Comparison of ENCODE assay signal across 19 cellular contexts in the genomic region with DNA sequence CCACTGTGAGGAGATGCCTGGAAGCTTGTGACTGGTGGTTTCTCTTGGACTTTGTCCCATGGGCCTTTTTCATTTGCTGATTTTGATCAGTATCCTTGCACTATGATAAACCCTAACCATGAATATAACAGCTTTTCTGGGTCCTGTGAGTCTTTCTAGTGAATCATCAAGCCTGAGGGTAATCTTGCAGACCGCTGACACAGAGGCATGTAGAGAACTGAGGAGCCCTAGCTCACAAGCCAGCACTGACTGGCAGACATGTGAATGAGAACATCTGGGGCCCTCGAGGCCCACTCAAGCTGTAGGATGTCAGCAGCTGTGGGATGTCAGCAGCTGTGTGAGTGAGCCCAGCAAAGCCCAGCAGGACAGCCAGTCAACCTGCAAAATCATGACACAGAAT. TPM values are rescaled to one million over a fixed set of nuclear protein-coding genes. Genes with fewer than 3 reads are reported as not detected.
DNase-seq lines count a peak whose midpoint lies in the region; ATAC-seq, FAIRE-seq and TF ChIP-seq lines count a peak whose summit lies in the region.
"Had no signal": no experiment of that assay in that cellular context is flagged by ENCODE, and none has a peak within 500 bp of the region (broad histone marks: within the 10 kb centered on the region; RNA-seq: fewer than 3 reads in every experiment).

No MANE protein-coding gene starts in this region.

- CTCF ChIA-PET in AG04449 (lab: Yijun Ruan, JAX) = interaction anchor here (1.5 to 1.6 kb wide), 2 partner anchors 63 to 242 kb away, joined by 3 to 4 read pairs; no protein-coding TSS in a partner anchor

- ATAC-seq in GM18858 (IDR thresholded peaks at IDR 0.05; ENCODE audit: unreplicated experiment) (no peak), HG03159 (IDR thresholded peaks at IDR 0.05; ENCODE audit: unreplicated experiment) (no peak)
- ATAC-seq: A549; effector memory CD8-positive, alpha-beta T cell; heart left ventricle; left cardiac atrium; mucosa of descending colon; stimulated activated naive B cell treated with anti-CD40 and anti-IgM and Interleukin-4, amounts not matched to agents 10 μg/mL and 1 μg/mL and 100 μg/mL, for 72 hours had no signal

- H3K4me3 ChIP-seq in AG04449 (ENCODE audit: low read depth, low read length) = no peak overlapping the region
- H3K4me3 ChIP-seq in HFF-Myc (replicated peaks; ENCODE audit: low read depth, low read length) = no peak overlapping the region
- H3K4me3 ChIP-seq in bronchial epithelial cell (ENCODE audit: low read depth, low read length) = no peak overlapping the region
- H3K4me3 ChIP-seq: A549, heart left ventricle, mucosa of descending colon, ovary, SJSA1 had no signal

- no peaks in the 10 kb centered on the region for H3K27me3 ChIP-seq in bronchial epithelial cell (ENCODE audit: control insufficient read depth, insufficient read depth, low read length)
- H3K27me3 ChIP-seq: ovary, SJSA1 had no signal

- DNase-seq in AG04449 (ENCODE audit: low read depth, low spot score) (peak; percentile 4), HFF-Myc (ENCODE audit: extremely low read depth, low read depth) (peak; percentile 16), bronchial epithelial cell (ENCODE audit: low read depth) (peak; percentile 74), iris pigment epithelial cell (ENCODE audit: low read depth) (peak; percentile 32), DMS 273 treated with DMSO at 0.1 percent for 48 hours (lab: John Stamatoyannopoulos, UW) (no peak), UCSD-AML1 (lab: John Stamatoyannopoulos, UW; ENCODE audit: unreplicated experiment) (no peak)
- DNase-seq: activated CD4-positive, alpha-beta T cell treated with anti-CD3 and anti-CD28 coated beads for 48 hours; effector memory CD8-positive, alpha-beta T cell; heart left ventricle; left cardiac atrium; mucosa of descending colon; ovary; small intestine; stimulated activated naive B cell treated with anti-CD40 and anti-IgM and Interleukin-4, amounts not matched to agents 10 μg/mL and 1 μg/mL and 100 μg/mL, for 72 hours had no signal

- POLR2A ChIA-PET in AG04449 (lab: Yijun Ruan, JAX) = no interaction called here

- H3K36me3 ChIP-seq in bronchial epithelial cell (ENCODE audit: control insufficient read depth, insufficient read depth, low read length) = no peaks in the 10 kb centered on the region
- H3K36me3 ChIP-seq: heart left ventricle, ovary, SJSA1 had no signal

- no peak for TF ChIP-seq CTCF in AG04449 (IDR thresholded peaks at IDR 0.05; ENCODE audit: insufficient read depth, low read length, missing control alignments)
- TF ChIP-seq CTCF in HFF-Myc (IDR thresholded peaks at IDR 0.05; ENCODE audit: low read depth, low read length, missing control alignments) = no peak
- no peak for TF ChIP-seq CTCF in bronchial epithelial cell (IDR thresholded peaks at IDR 0.05; ENCODE audit: insufficient read depth, low read length, severe bottlenecking)

- no peak for FAIRE-seq in bronchial epithelial cell (lab: Jason Lieb, UNC)
- FAIRE-seq: A549, D721Med had no signal

RNA-seq across cellular contexts. Expression of gene HMGB3, which starts 36.7 kb away (rescaled TPM):
- 46.7 and 74.5 TPM in 2 replicates for total RNA-seq in bronchial epithelial cell

Comparison
In these comparisons a context has a peak if more than half of its experiments do, and no peak if none do; other contexts are left out.
1. DNase-seq: peak in AG04449 (single experiment), HFF-Myc (single experiment), bronchial epithelial cell (single experiment) and iris pigment epithelial cell (single experiment); none in DMS 273 treated with DMSO at 0.1 percent for 48 hours (single experiment) and UCSD-AML1 (single experiment).